8 cellular contexts compared by ENCODE assay signal in genomic region chr6:90940812-90941481, GRCh38.
DNase-seq lines count a peak whose midpoint lies in the region; ATAC-seq and FAIRE-seq lines count a peak whose summit lies in the region.

No MANE protein-coding gene starts in this region.

- in situ Hi-C loops in G401 (cut with HindIII; ENCODE audit: low sequenced_read_pairs), result no loop called here

- FAIRE-seq in frontal cortex (lab: Jason Lieb, UNC), result no peak

- peak; percentile 58 for DNase-seq in G401 (ENCODE audit: low spot score)
- DNase-seq in NCI-H460 (ENCODE audit: extremely low read depth, low read depth), result peak; percentile 51
- DNase-seq in amniotic stem cell (lab: John Stamatoyannopoulos, UW), result peak; percentile 6
- peak; percentile 45 for DNase-seq in iPS-NIHi7 (ENCODE audit: extremely low spot score)
- peak; percentile 22 for DNase-seq in stromal cell of bone marrow (ENCODE audit: low read depth)
- DNase-seq in frontal cortex (ENCODE audit: low spot score in 2 of 2), result no peak

- ATAC-seq in GM19467 (IDR thresholded peaks at IDR 0.05; ENCODE audit: unreplicated experiment) (peak; percentile 95), HG03442 (IDR thresholded peaks at IDR 0.05; ENCODE audit: unreplicated experiment) (peak; percentile 96)

Comparison
In these comparisons a context has a peak if more than half of its experiments do, and no peak if none do; other contexts are left out.
1. DNase-seq: peak in G401 (single experiment), NCI-H460 (single experiment), amniotic stem cell (single experiment), iPS-NIHi7 (single experiment) and stromal cell of bone marrow (single experiment); none in frontal cortex (0 of 2).